17 cellular contexts compared by ENCODE assay signal in genomic region chr2:196725218-196725617, GRCh38.
A peak's percentile ranks its signal among the peaks of the same experiment; 100 is the strongest.
DNase-seq lines count a peak whose midpoint lies in the region; ATAC-seq and TF ChIP-seq lines count a peak whose summit lies in the region.
"Had no signal": no experiment of that assay in that cellular context is flagged by ENCODE, and none has a peak within 500 bp of the region (broad histone marks: within the 10 kb centered on the region; RNA-seq: fewer than 3 reads in every experiment).

No MANE protein-coding gene starts in this region.

- H3K36me3 ChIP-seq in KOPT-K1 (ENCODE audit: insufficient read depth, low read length) (peaks cover 42% of the 10 kb centered on the region), ectodermal cell (ENCODE audit: control insufficient read depth, insufficient read depth, low read length) (peaks cover 31% of the 10 kb centered on the region)

- H3K27me3 Mint-ChIP-seq in T-helper 17 cell = no peaks in the 10 kb centered on the region
- H3K27me3 Mint-ChIP-seq in natural killer cell (ENCODE audit: low read depth in 2 of 2) = no peaks in the 10 kb centered on the region
- H3K27me3 Mint-ChIP-seq: IgD-negative memory B cell had no signal

- H3K4me1 Mint-ChIP-seq in T-helper 17 cell = peaks cover 19% of the 10 kb centered on the region
- no peaks in the 10 kb centered on the region for H3K4me1 Mint-ChIP-seq in natural killer cell
- H3K4me1 Mint-ChIP-seq: CD14-positive monocyte, GM23338 had no signal

- H3K4me3 ChIP-seq in ectodermal cell (ENCODE audit: insufficient read depth, low read depth, low read length) = no peak overlapping the region
- H3K4me3 ChIP-seq in retinal pigment epithelial cell (ENCODE audit: low read length) = no peak overlapping the region
- H3K4me3 ChIP-seq: A549, GM12878, GM23338 had no signal

- ATAC-seq in T-helper 17 cell (no peak), natural killer cell (no peak)
- ATAC-seq: A549; CD8-positive, alpha-beta T cell; GM12878; GM23338 had no signal

- DNase-seq in T-helper 17 cell (no peak), retinal pigment epithelial cell (ENCODE audit: low read depth) (peak; percentile 48), natural killer cell (no peak), DMS153 (lab: John Stamatoyannopoulos, UW) (no peak), occipital lobe (lab: John Stamatoyannopoulos, UW) (no peak), NCI-H2196 (lab: John Stamatoyannopoulos, UW; ENCODE audit: unreplicated experiment) (no peak)
- DNase-seq: CD8-positive, alpha-beta T cell; COR-L47; DMS53; H7 had no signal

- 81 to 91% methylated on average over 2 to 3 of the region's 3 CpGs for WGBS in ectodermal cell, 2 experiments

- no peaks in the 10 kb centered on the region for H3K9me3 Mint-ChIP-seq in natural killer cell
- H3K9me3 Mint-ChIP-seq: CD14-positive monocyte; CD8-positive, alpha-beta T cell; GM23338; IgD-negative memory B cell had no signal

- H3K4me1 ChIP-seq in ectodermal cell (ENCODE audit: control insufficient read depth, insufficient read depth, low read length) = peaks cover 5% of the 10 kb centered on the region
- H3K4me1 ChIP-seq: A549 had no signal

- no peaks in the 10 kb centered on the region for H3K36me3 Mint-ChIP-seq in T-helper 17 cell (ENCODE audit: low read depth)
- H3K36me3 Mint-ChIP-seq in natural killer cell = no peaks in the 10 kb centered on the region
- H3K36me3 Mint-ChIP-seq: CD8-positive, alpha-beta T cell had no signal

- no peak overlapping the region for H3K4me3 Mint-ChIP-seq in T-helper 17 cell
- no peak overlapping the region for H3K4me3 Mint-ChIP-seq in natural killer cell
- H3K4me3 Mint-ChIP-seq: CD14-positive monocyte; CD8-positive, alpha-beta T cell; GM23338; IgD-negative memory B cell had no signal

- TF ChIP-seq CTCF in retinal pigment epithelial cell (conservative IDR thresholded peaks at IDR 0.05; ENCODE audit: low read depth, low read length) (no peak), natural killer cell (IDR thresholded peaks at IDR 0.05) (no peak)

- peak overlapping the region; percentile 39 for H3K27ac ChIP-seq in KOPT-K1 (ENCODE audit: low read depth, low read length, poor library complexity, severe bottlenecking)
- H3K27ac ChIP-seq in ectodermal cell (ENCODE audit: insufficient read depth, low read depth, low read length, poor library complexity, severe bottlenecking) = peak overlapping the region; percentile 65
- H3K27ac ChIP-seq: A549 had no signal

- H3K27me3 ChIP-seq in ectodermal cell (ENCODE audit: control insufficient read depth, insufficient read depth, low read length, poor library complexity, severe bottlenecking) = no peaks in the 10 kb centered on the region

- H3K9me3 ChIP-seq in KOPT-K1 (ENCODE audit: insufficient read depth, low read length, poor library complexity, severe bottlenecking) (no peaks in the 10 kb centered on the region), T-helper 17 cell (ENCODE audit: control insufficient read depth, low read length, poor library complexity, severe bottlenecking) (no peaks in the 10 kb centered on the region), ectodermal cell (ENCODE audit: control insufficient read depth, low read length) (no peaks in the 10 kb centered on the region)
- H3K9me3 ChIP-seq: A549 had no signal

- H3K27ac Mint-ChIP-seq in T-helper 17 cell (peak overlapping the region; percentile 83), natural killer cell (no peak overlapping the region)
- H3K27ac Mint-ChIP-seq: CD14-positive monocyte; CD8-positive, alpha-beta T cell; GM23338; IgD-negative memory B cell had no signal

- intact Hi-C loops in natural killer cell (cut with micrococcal nuclease) = no loop called here
